In the genomic region with DNA sequence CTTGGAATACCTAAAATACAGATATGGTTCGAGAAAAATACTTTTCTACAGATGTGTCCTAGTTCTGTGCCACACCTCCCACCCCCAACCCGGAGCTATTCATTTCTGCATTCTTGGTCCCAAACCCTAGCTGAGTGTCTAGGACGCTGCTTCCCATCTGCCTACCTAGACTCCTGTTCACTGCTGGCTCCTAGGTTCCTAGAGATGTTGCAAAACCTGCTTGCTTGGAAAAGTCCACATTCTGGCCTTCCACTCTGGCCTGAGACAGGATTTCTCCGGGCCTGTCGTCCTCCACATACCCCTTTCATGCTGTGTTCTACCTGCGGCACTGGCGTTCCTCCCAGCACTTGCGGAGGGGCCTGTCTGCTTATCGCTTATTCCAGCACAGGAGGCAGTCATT, we compare ENCODE assay signal across 28 cellular contexts.
"Had no signal": no experiment of that assay in that cellular context is flagged by ENCODE, and none has a peak within 500 bp of the region (broad histone marks: within the 10 kb centered on the region; RNA-seq: fewer than 3 reads in every experiment).

No MANE protein-coding gene starts in this region.

- H3K4me1 ChIP-seq: pancreas, prostate gland, right atrium auricular region, right lobe of liver, sigmoid colon, stomach, testis, tibial artery, transverse colon, upper lobe of right lung, uterus had no signal

- H3K36me3 Mint-ChIP-seq: neural progenitor cell; stimulated activated effector memory CD8-positive, alpha-beta T cell treated with anti-CD3 and anti-CD28 coated beads, Interleukin-12 subunit alpha, Interleukin-12 subunit beta, amount 100 ng/mL, for 72 hours; stimulated activated naive B cell treated with anti-CD40 and anti-IgM and Interleukin-4, amounts not matched to agents 10 μg/mL and 1 μg/mL and 100 μg/mL, for 72 hours; type B pancreatic cell had no signal

- DNase-seq: naive thymus-derived CD4-positive, alpha-beta T cell; natural killer cell; nucleus accumbens; pancreas; retina; right lobe of liver; sigmoid colon; small intestine; stimulated activated CD4-positive, alpha-beta T cell treated with anti-CD3 and anti-CD28 coated beads, Interleukin-15, amount 100 ng/mL, for 24 hours; stimulated activated CD4-positive, alpha-beta T cell treated with anti-CD3 and anti-CD28 coated beads, Interleukin-2, amount 100 ng/mL, for 24 hours; stimulated activated CD4-positive, alpha-beta T cell treated with anti-CD3 and anti-CD28 coated beads, Interleukin-2, amount 100 ng/mL, for 48 hours; stimulated activated CD4-positive, alpha-beta T cell treated with anti-CD3 and anti-CD28 coated beads, Interleukin-4, amount 100 ng/mL, for 24 hours; stimulated activated naive B cell treated with anti-CD40 and anti-IgM and Interleukin-4, amounts not matched to agents 10 μg/mL and 1 μg/mL and 100 μg/mL, for 72 hours; stimulated activated naive CD4-positive, alpha-beta T cell treated with Interleukin-2 at 50 U/mL for 16 hours; stomach; testis; tibial artery; transverse colon; upper lobe of right lung; uterus had no signal

- H3K27me3 ChIP-seq: neural progenitor cell, neutrophil, pancreas, right atrium auricular region, right lobe of liver, sigmoid colon, testis, tibial artery, transverse colon, upper lobe of right lung, uterus had no signal

- H3K4me1 Mint-ChIP-seq: naive thymus-derived CD4-positive, alpha-beta T cell; natural killer cell; nephron; stimulated activated effector memory CD8-positive, alpha-beta T cell treated with anti-CD3 and anti-CD28 coated beads, Interleukin-12 subunit alpha, Interleukin-12 subunit beta, amount 100 ng/mL, for 72 hours; stimulated activated naive B cell treated with anti-CD40 and anti-IgM and Interleukin-4, amounts not matched to agents 10 μg/mL and 1 μg/mL and 100 μg/mL, for 72 hours had no signal

- H3K9me3 ChIP-seq: neutrophil, pancreas, prostate gland, testis, upper lobe of right lung, uterus had no signal

- H3K27ac Mint-ChIP-seq: naive thymus-derived CD4-positive, alpha-beta T cell; natural killer cell; nephron; neural progenitor cell; stimulated activated effector memory CD8-positive, alpha-beta T cell treated with anti-CD3 and anti-CD28 coated beads, Interleukin-12 subunit alpha, Interleukin-12 subunit beta, amount 100 ng/mL, for 72 hours; stimulated activated naive B cell treated with anti-CD40 and anti-IgM and Interleukin-4, amounts not matched to agents 10 μg/mL and 1 μg/mL and 100 μg/mL, for 72 hours; stimulated activated naive CD8-positive, alpha-beta T cell treated with anti-CD3 and anti-CD28 coated beads, Interleukin-15, Interleukin-2, amounts not matched to agents 100 ng/mL and 50 ng/mL, for 24 hours; type B pancreatic cell had no signal

- H3K4me2 ChIP-seq: neural progenitor cell had no signal

- H3K36me3 ChIP-seq: neural progenitor cell, neutrophil, pancreas, prostate gland, right atrium auricular region, sigmoid colon, stomach, tibial artery, transverse colon, upper lobe of right lung, uterus had no signal

- H2AFZ ChIP-seq: neural progenitor cell had no signal

- H3K9me3 Mint-ChIP-seq: neural progenitor cell, type B pancreatic cell had no signal

- H3K27ac ChIP-seq: neural progenitor cell, neutrophil, pancreas, prostate gland, right atrium auricular region, right lobe of liver, sigmoid colon, stomach, testis, tibial artery, transverse colon, upper lobe of right lung, uterus had no signal

- H3K4me3 ChIP-seq: neural progenitor cell, pancreas, prostate gland, right atrium auricular region, right lobe of liver, sigmoid colon, stomach, testis, tibial artery, transverse colon, upper lobe of right lung, uterus had no signal

- H3K9ac ChIP-seq: neural progenitor cell had no signal

- H3K4me3 Mint-ChIP-seq: naive thymus-derived CD4-positive, alpha-beta T cell; natural killer cell; nephron; neural progenitor cell; stimulated activated effector memory CD8-positive, alpha-beta T cell treated with anti-CD3 and anti-CD28 coated beads, Interleukin-12 subunit alpha, Interleukin-12 subunit beta, amount 100 ng/mL, for 72 hours; stimulated activated naive B cell treated with anti-CD40 and anti-IgM and Interleukin-4, amounts not matched to agents 10 μg/mL and 1 μg/mL and 100 μg/mL, for 72 hours; stimulated activated naive CD8-positive, alpha-beta T cell treated with anti-CD3 and anti-CD28 coated beads, Interleukin-15, Interleukin-2, amounts not matched to agents 100 ng/mL and 50 ng/mL, for 24 hours; type B pancreatic cell had no signal
